Comparison of ENCODE assay signal across 11 cellular contexts in genomic region chr12:9378430-9378835, GRCh38.
A peak's percentile ranks its signal among the peaks of the same experiment; 100 is the strongest.
DNase-seq lines count a peak whose midpoint lies in the region; ATAC-seq and TF ChIP-seq lines count a peak whose summit lies in the region.
"Had no signal": no experiment of that assay in that cellular context is flagged by ENCODE, and none has a peak within 500 bp of the region (broad histone marks: within the 10 kb centered on the region; RNA-seq: fewer than 3 reads in every experiment).

No MANE protein-coding gene starts in this region.

- no peaks in the 10 kb centered on the region for H3K36me3 Mint-ChIP-seq in CD4-positive, alpha-beta T cell (ENCODE audit: low read depth)
- H3K36me3 Mint-ChIP-seq in activated naive CD8-positive, alpha-beta T cell treated with anti-CD3 and anti-CD28 coated beads for 36 hours, result no peaks in the 10 kb centered on the region

- intact Hi-C loops in CD4-positive, alpha-beta T cell (cut with DNase I, micrococcal nuclease), result no loop called here

- H3K27me3 ChIP-seq in CD4-positive, alpha-beta T cell (ENCODE audit: control insufficient read depth, insufficient read depth, low read length), result no peaks in the 10 kb centered on the region
- H3K27me3 ChIP-seq in H7 (ENCODE audit: control insufficient read depth, insufficient read depth, low read length), result no peaks in the 10 kb centered on the region

- H3K27ac Mint-ChIP-seq in CD4-positive, alpha-beta T cell, result no peak overlapping the region
- no peak overlapping the region for H3K27ac Mint-ChIP-seq in activated naive CD8-positive, alpha-beta T cell treated with anti-CD3 and anti-CD28 coated beads for 36 hours
- H3K27ac Mint-ChIP-seq: activated naive CD4-positive, alpha-beta T cell treated with anti-CD3 and anti-CD28 coated beads, Interleukin-2, amount 50 U/mL, for 24 hours had no signal

- H3K9me3 ChIP-seq in CD4-positive, alpha-beta T cell (ENCODE audit: control insufficient read depth, low read length), result no peaks in the 10 kb centered on the region

- H3K9me3 Mint-ChIP-seq in CD4-positive, alpha-beta T cell, result no peaks in the 10 kb centered on the region
- H3K9me3 Mint-ChIP-seq in activated naive CD8-positive, alpha-beta T cell treated with anti-CD3 and anti-CD28 coated beads for 36 hours, result no peaks in the 10 kb centered on the region
- H3K9me3 Mint-ChIP-seq: activated naive CD4-positive, alpha-beta T cell treated with anti-CD3 and anti-CD28 coated beads, Interleukin-2, amount 50 U/mL, for 24 hours had no signal

- H3K27ac ChIP-seq in CD4-positive, alpha-beta T cell (ENCODE audit: low read depth, low read length), result no peak overlapping the region

- H3K27me3 Mint-ChIP-seq in CD4-positive, alpha-beta T cell, result no peaks in the 10 kb centered on the region
- no peaks in the 10 kb centered on the region for H3K27me3 Mint-ChIP-seq in activated naive CD8-positive, alpha-beta T cell treated with anti-CD3 and anti-CD28 coated beads for 36 hours
- H3K27me3 Mint-ChIP-seq: activated naive CD4-positive, alpha-beta T cell treated with anti-CD3 and anti-CD28 coated beads, Interleukin-2, amount 50 U/mL, for 24 hours had no signal

- POLR2A ChIA-PET in CD4-positive, alpha-beta T cell (lab: Charles Lee), result no interaction called here

- H3K4me3 ChIP-seq in H7 (ENCODE audit: insufficient read depth, low read depth, low read length), result no peak overlapping the region

- no peak for DNase-seq in CD4-positive, alpha-beta T cell
- DNase-seq in H7 (peak; percentile 78), SW480 (ENCODE audit: low spot score) (peak; percentile 38), islet precursor cell (peak; percentile 76), NCI-H1436 treated with DMSO at 0.1 percent for 48 hours (lab: John Stamatoyannopoulos, UW) (no peak), germinal center (ENCODE audit: low spot score) (no peak)
- DNase-seq in activated naive CD8-positive, alpha-beta T cell treated with anti-CD3 and anti-CD28 coated beads for 36 hours, result no peak
- no peak for DNase-seq in activated CD4-positive, alpha-beta T cell treated with anti-CD3 and anti-CD28 coated beads, Interleukin-2, amount 50 U/mL, for 1 hour
- DNase-seq: glutamatergic neuron; stimulated activated naive CD4-positive, alpha-beta T cell treated with Interleukin-2 at 50 U/mL for 16 hours had no signal

- TF ChIP-seq CTCF in CD4-positive, alpha-beta T cell (IDR thresholded peaks at IDR 0.05), result peak; percentile 19

- H3K36me3 ChIP-seq in H7 (replicated peaks; ENCODE audit: control insufficient read depth, insufficient read depth, low read length), result no peaks in the 10 kb centered on the region

- peaks cover 6% of the 10 kb centered on the region for H3K4me1 Mint-ChIP-seq in CD4-positive, alpha-beta T cell (ENCODE audit: low read depth)
- no peaks in the 10 kb centered on the region for H3K4me1 Mint-ChIP-seq in activated naive CD8-positive, alpha-beta T cell treated with anti-CD3 and anti-CD28 coated beads for 36 hours

- ATAC-seq in CD4-positive, alpha-beta T cell (ENCODE audit: poor library complexity), result no peak

- CTCF ChIA-PET in CD4-positive, alpha-beta T cell (lab: Charles Lee), result no interaction called here

- no peak overlapping the region for H3K4me3 Mint-ChIP-seq in CD4-positive, alpha-beta T cell
- H3K4me3 Mint-ChIP-seq in activated naive CD8-positive, alpha-beta T cell treated with anti-CD3 and anti-CD28 coated beads for 36 hours, result no peak overlapping the region
- H3K4me3 Mint-ChIP-seq: activated naive CD4-positive, alpha-beta T cell treated with anti-CD3 and anti-CD28 coated beads, Interleukin-2, amount 50 U/mL, for 24 hours had no signal

Comparison
In these comparisons a context has a peak if more than half of its experiments do, and no peak if none do; other contexts are left out.
1. DNase-seq: peak in H7 (single experiment), SW480 (single experiment) and islet precursor cell (single experiment); none in CD4-positive, alpha-beta T cell (0 of 10), activated naive CD8-positive, alpha-beta T cell treated with anti-CD3 and anti-CD28 coated beads for 36 hours (single experiment), activated CD4-positive, alpha-beta T cell treated with anti-CD3 and anti-CD28 coated beads, Interleukin-2, amount 50 U/mL, for 1 hour (single experiment), NCI-H1436 treated with DMSO at 0.1 percent for 48 hours (single experiment) and germinal center (single experiment).